In the genomic region with DNA sequence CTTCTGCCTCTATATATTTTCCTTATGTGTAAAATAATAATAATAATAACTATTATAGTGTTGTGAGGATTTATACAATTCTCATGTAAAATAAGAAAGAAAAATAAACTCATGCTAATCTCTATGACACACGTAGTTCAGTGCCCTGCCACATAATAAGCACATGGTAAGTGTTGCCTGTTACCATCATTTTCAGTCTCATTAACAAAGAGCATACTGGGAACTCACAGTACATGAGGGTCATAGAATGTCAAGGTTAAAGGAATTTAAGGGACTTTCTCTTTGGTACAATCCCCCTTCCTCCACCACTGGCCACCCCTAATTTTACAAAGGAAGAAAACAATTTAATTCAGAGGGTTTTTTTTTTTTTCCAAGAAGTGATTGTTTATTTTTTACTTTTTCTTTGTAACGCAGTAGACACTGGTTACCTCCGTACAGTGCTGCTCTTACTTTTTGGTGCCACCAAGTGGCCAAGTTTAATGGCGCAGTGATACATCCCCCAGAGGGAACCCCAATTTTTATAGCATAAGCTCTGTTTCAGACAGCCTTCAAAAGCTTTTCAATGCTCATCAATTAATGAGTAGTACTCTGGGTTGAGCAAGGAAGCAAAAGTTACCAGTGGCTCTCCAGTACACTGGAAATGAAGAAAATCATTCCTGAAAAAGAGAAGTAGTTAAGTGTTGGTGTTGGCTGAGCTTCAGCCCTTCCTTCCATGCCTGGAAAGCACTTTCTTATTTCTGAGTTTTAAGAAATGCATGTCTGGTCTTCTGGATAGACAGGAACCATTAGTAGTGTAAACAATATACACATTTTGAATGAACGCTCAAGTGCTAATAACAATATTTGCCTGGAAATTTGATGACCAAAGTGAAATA, we compare ENCODE assay signal across 8 cellular contexts.
DNase-seq lines count a peak whose midpoint lies in the region; ATAC-seq, FAIRE-seq and TF ChIP-seq lines count a peak whose summit lies in the region.

No MANE protein-coding gene starts in this region.

- no peak overlapping the region for H3K27ac ChIP-seq in lower lobe of right lung

- ATAC-seq in GM21619 (IDR thresholded peaks at IDR 0.05; ENCODE audit: unreplicated experiment) (peak; percentile 95), lower lobe of right lung (peak; percentile 73 to 74)

- no peak overlapping the region for H3K4me3 ChIP-seq in bronchial epithelial cell (ENCODE audit: low read depth, low read length)
- no peak overlapping the region for H3K4me3 ChIP-seq in lower lobe of right lung

- H3K36me3 ChIP-seq in bronchial epithelial cell (ENCODE audit: control insufficient read depth, insufficient read depth, low read length) (no peaks in the 10 kb centered on the region), lower lobe of right lung (no peaks in the 10 kb centered on the region)

- TF ChIP-seq CTCF in bronchial epithelial cell (IDR thresholded peaks at IDR 0.05; ENCODE audit: insufficient read depth, low read length, severe bottlenecking) (peak; percentile 77), lower lobe of right lung (IDR thresholded peaks at IDR 0.05) (peak; percentile 70)

- no peak for FAIRE-seq in bronchial epithelial cell (lab: Jason Lieb, UNC)

- intact Hi-C loops in lower lobe of right lung (cut with DNase I) = loop anchor here (10.0 kb wide), 1 partner anchor 373 kb away; no protein-coding TSS in a partner anchor

- H3K27me3 ChIP-seq in bronchial epithelial cell (ENCODE audit: control insufficient read depth, insufficient read depth, low read length) (no peaks in the 10 kb centered on the region), lower lobe of right lung (ENCODE audit: low read depth) (no peaks in the 10 kb centered on the region)

- peaks cover 3% of the 10 kb centered on the region for H3K4me1 ChIP-seq in lower lobe of right lung

- H3K9me3 ChIP-seq in lower lobe of right lung = no peaks in the 10 kb centered on the region

- DNase-seq in GM03348 (ENCODE audit: low spot score) = peak; percentile 80
- DNase-seq in HuH-7.5 (ENCODE audit: low spot score) = peak; percentile 32
- DNase-seq in UCSD-AML1 (lab: John Stamatoyannopoulos, UW; ENCODE audit: unreplicated experiment) = peak; percentile 45
- DNase-seq in bronchial epithelial cell (ENCODE audit: low read depth) = peak; percentile 41
- DNase-seq in lower lobe of right lung = no peak
- DNase-seq in stimulated activated CD8-positive, alpha-beta memory T cell treated with anti-CD3 and anti-CD28 coated beads, Interleukin-4, amount 100 ng/mL, for 24 hours (ENCODE audit: low read depth) = peak; percentile 30
- DNase-seq in NCI-H128 (lab: John Stamatoyannopoulos, UW; ENCODE audit: unreplicated experiment) = no peak

Comparison
In these comparisons a context has a peak if more than half of its experiments do, and no peak if none do; other contexts are left out.
1. DNase-seq: peak in GM03348 (single experiment), HuH-7.5 (single experiment), UCSD-AML1 (single experiment), bronchial epithelial cell (single experiment) and stimulated activated CD8-positive, alpha-beta memory T cell treated with anti-CD3 and anti-CD28 coated beads, Interleukin-4, amount 100 ng/mL, for 24 hours (single experiment); none in lower lobe of right lung (single experiment) and NCI-H128 (single experiment).